ENCODE assay signal across 8 cellular contexts in genomic region chr18:10518595-10519273, GRCh38. TPM values are rescaled to one million over a fixed set of nuclear protein-coding genes. Genes with fewer than 3 reads are reported as not detected.
A peak's percentile ranks its signal among the peaks of the same experiment; 100 is the strongest.
DNase-seq lines count a peak whose midpoint lies in the region; ATAC-seq and TF ChIP-seq lines count a peak whose summit lies in the region.

No MANE protein-coding gene starts in this region.

- no peak for TF ChIP-seq EP300 in esophagus muscularis mucosa (IDR thresholded peaks at IDR 0.05)
- TF ChIP-seq EP300 in neural cell (conservative IDR thresholded peaks at IDR 0.05; ENCODE audit: poor library complexity, severe bottlenecking) = no peak

- no peak overlapping the region for H3K4me3 ChIP-seq in esophagus muscularis mucosa
- no peak overlapping the region for H3K4me3 ChIP-seq in neural cell (ENCODE audit: low read length)
- H3K4me3 ChIP-seq in breast epithelium = no peak overlapping the region

- H3K4me2 ChIP-seq in neural cell (ENCODE audit: low read length) = no peak overlapping the region

- TF ChIP-seq POLR2A in esophagus muscularis mucosa (IDR thresholded peaks at IDR 0.05; ENCODE audit: low read depth) (no peak), breast epithelium (IDR thresholded peaks at IDR 0.05) (no peak)

- H3K36me3 ChIP-seq in esophagus muscularis mucosa (no peaks in the 10 kb centered on the region), neural cell (ENCODE audit: insufficient read depth, low read length) (no peaks in the 10 kb centered on the region), breast epithelium (no peaks in the 10 kb centered on the region)

- H2AFZ ChIP-seq in neural cell (ENCODE audit: low read depth, low read length) = no peak overlapping the region

- H3K4me1 ChIP-seq in esophagus muscularis mucosa = peaks cover 12 to 34% (median 26%) of the 10 kb centered on the region in 4 donors
- H3K4me1 ChIP-seq in breast epithelium = peaks cover 0 to 2% of the 10 kb centered on the region in 2 donors

- H3K27me3 ChIP-seq in esophagus muscularis mucosa (no peaks in the 10 kb centered on the region), neural cell (ENCODE audit: insufficient read depth, low read depth, low read length) (no peaks in the 10 kb centered on the region), breast epithelium (no peaks in the 10 kb centered on the region)

- DNase-seq in C1 segment of cervical spinal cord (lab: John Stamatoyannopoulos, UW) (peak in 11 of 14 donors; percentile 14 to 78 (median 72)), NCI-H82 treated with DMSO at 0.1 percent for 48 hours (lab: John Stamatoyannopoulos, UW; ENCODE audit: unreplicated experiment) (peak; percentile 14), esophagus muscularis mucosa (ENCODE audit: extremely low spot score) (no peak), breast epithelium (ENCODE audit: low spot score in 2 of 2) (no peak)
- DNase-seq in NK-92 treated with Interleukin-12 subunit alpha and Interleukin-12 subunit beta, amount 100 ng/mL, for 24 hours (lab: John Stamatoyannopoulos, UW) = no peak
- DNase-seq in stimulated activated CD4-positive, alpha-beta T cell treated with anti-CD3 and anti-CD28 coated beads, Interleukin-4, amount 100 ng/mL, for 24 hours = no peak

- H3F3A ChIP-seq in neural cell (ENCODE audit: insufficient read depth, low read length, poor library complexity, severe bottlenecking) = no peaks in the 10 kb centered on the region

- H3K9ac ChIP-seq in neural cell (ENCODE audit: low read length) = no peak overlapping the region

- WGBS in esophagus muscularis mucosa = 57% methylated on average over 12 of the region's 12 CpGs

- ATAC-seq in HG03439 (IDR thresholded peaks at IDR 0.05; ENCODE audit: unreplicated experiment) = no peak

- H3K27ac ChIP-seq in esophagus muscularis mucosa (replicated peaks in 1 of 4) (peak overlapping the region in 3 of 4 donors; percentile 6 to 42 (median 10)), neural cell (ENCODE audit: low read length) (no peak overlapping the region), breast epithelium (peak overlapping the region in 1 of 2 donors; percentile 41)

- H4K20me1 ChIP-seq in neural cell (ENCODE audit: insufficient read depth) = no peaks in the 10 kb centered on the region

- TF ChIP-seq RAD21 in neural cell (conservative IDR thresholded peaks at IDR 0.05) = peak; percentile 61

- no peaks in the 10 kb centered on the region for H3K9me2 ChIP-seq in neural cell (ENCODE audit: insufficient read depth, low read length)

- TF ChIP-seq CTCF in esophagus muscularis mucosa (IDR thresholded peaks at IDR 0.05) = peak; percentile 25 to 36 (median 33)
- peak; percentile 42 for TF ChIP-seq CTCF in neural cell (IDR thresholded peaks at IDR 0.05; ENCODE audit: poor library complexity, severe bottlenecking)
- TF ChIP-seq CTCF in breast epithelium (IDR thresholded peaks at IDR 0.05) = peak in 1 of 3 donors; percentile 16

- H3K79me2 ChIP-seq in neural cell (replicated peaks; ENCODE audit: insufficient read depth, low read length) = no peaks in the 10 kb centered on the region

- intact Hi-C loops in esophagus muscularis mucosa (cut with DNase I) (loop anchor here (2.0 to 5.0 kb wide), 2 partner anchors 166 to 548 kb away; no protein-coding TSS in a partner anchor), breast epithelium (cut with DNase I; ENCODE audit: low total_unique reads) (loop anchor here (2.0 kb wide), 1 partner anchor 546 kb away; no protein-coding TSS in a partner anchor)

- H3K9me3 ChIP-seq in esophagus muscularis mucosa (no peaks in the 10 kb centered on the region), neural cell (ENCODE audit: low read length) (no peaks in the 10 kb centered on the region), breast epithelium (no peaks in the 10 kb centered on the region)

TF ChIP-seq in neural cell, 6 proteins besides CTCF, POLR2A, EP300 and RAD21:
- TF ChIP-seq SMC3 (conservative IDR thresholded peaks at IDR 0.05; ENCODE audit: poor library complexity) = peak; percentile 60
- TF ChIP-seq, protein P1, sequence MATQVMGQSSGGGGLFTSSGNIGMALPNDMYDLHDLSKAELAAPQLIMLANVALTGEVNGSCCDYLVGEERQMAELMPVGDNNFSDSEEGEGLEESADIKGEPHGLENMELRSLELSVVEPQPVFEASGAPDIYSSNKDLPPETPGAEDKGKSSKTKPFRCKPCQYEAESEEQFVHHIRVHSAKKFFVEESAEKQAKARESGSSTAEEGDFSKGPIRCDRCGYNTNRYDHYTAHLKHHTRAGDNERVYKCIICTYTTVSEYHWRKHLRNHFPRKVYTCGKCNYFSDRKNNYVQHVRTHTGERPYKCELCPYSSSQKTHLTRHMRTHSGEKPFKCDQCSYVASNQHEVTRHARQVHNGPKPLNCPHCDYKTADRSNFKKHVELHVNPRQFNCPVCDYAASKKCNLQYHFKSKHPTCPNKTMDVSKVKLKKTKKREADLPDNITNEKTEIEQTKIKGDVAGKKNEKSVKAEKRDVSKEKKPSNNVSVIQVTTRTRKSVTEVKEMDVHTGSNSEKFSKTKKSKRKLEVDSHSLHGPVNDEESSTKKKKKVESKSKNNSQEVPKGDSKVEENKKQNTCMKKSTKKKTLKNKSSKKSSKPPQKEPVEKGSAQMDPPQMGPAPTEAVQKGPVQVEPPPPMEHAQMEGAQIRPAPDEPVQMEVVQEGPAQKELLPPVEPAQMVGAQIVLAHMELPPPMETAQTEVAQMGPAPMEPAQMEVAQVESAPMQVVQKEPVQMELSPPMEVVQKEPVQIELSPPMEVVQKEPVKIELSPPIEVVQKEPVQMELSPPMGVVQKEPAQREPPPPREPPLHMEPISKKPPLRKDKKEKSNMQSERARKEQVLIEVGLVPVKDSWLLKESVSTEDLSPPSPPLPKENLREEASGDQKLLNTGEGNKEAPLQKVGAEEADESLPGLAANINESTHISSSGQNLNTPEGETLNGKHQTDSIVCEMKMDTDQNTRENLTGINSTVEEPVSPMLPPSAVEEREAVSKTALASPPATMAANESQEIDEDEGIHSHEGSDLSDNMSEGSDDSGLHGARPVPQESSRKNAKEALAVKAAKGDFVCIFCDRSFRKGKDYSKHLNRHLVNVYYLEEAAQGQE (IDR thresholded peaks at IDR 0.05; ENCODE audit: borderline replicate concordance) = no peak

RNA-seq across cellular contexts. Expression of gene NAPG, which starts 7.1 kb away (rescaled TPM):
- total RNA-seq in esophagus muscularis mucosa (10 to 100 TPM; 32.1 to 39.5 (median 34.7) TPM), breast epithelium (10 to 100 TPM; 23.2 to 46.7 (median 24.6) TPM)
- polyA plus RNA-seq in neural cell = 84.6 and 93.9 TPM in 2 replicates
- polyA minus RNA-seq in neural cell = 92.8 and 103 TPM in 2 replicates

Comparison
In these comparisons a context has a peak if more than half of its experiments do, and no peak if none do; other contexts are left out.
1. DNase-seq: peak in C1 segment of cervical spinal cord (11 of 14) and NCI-H82 treated with DMSO at 0.1 percent for 48 hours (single experiment); none in esophagus muscularis mucosa (single experiment), NK-92 treated with Interleukin-12 subunit alpha and Interleukin-12 subunit beta, amount 100 ng/mL, for 24 hours (single experiment), stimulated activated CD4-positive, alpha-beta T cell treated with anti-CD3 and anti-CD28 coated beads, Interleukin-4, amount 100 ng/mL, for 24 hours (single experiment) and breast epithelium (0 of 2).